6 cellular contexts compared by ENCODE assay signal in genomic region chr1:151147132-151147503, GRCh38. TPM values are rescaled to one million over a fixed set of nuclear protein-coding genes. Genes with fewer than 3 reads are reported as not detected.
A peak's percentile ranks its signal among the peaks of the same experiment; 100 is the strongest.
DNase-seq lines count a peak whose midpoint lies in the region; ATAC-seq and TF ChIP-seq lines count a peak whose summit lies in the region.

No MANE protein-coding gene starts in this region.

- no peaks in the 10 kb centered on the region for H3K79me2 ChIP-seq in PC-3 (ENCODE audit: low read length)

- no peaks in the 10 kb centered on the region for H4K20me1 ChIP-seq in PC-3 (ENCODE audit: low read length)

- H3F3A ChIP-seq in PC-3 (ENCODE audit: low read length, unreplicated experiment) = no peaks in the 10 kb centered on the region

- H3K9me2 ChIP-seq in PC-3 (replicated peaks; ENCODE audit: low read length) = no peaks in the 10 kb centered on the region

- no peaks in the 10 kb centered on the region for H3K9me3 ChIP-seq in PC-3 (ENCODE audit: low read length)

- H3K4me1 ChIP-seq in PC-3 (ENCODE audit: insufficient read depth, low read length) = peaks cover 8% of the 10 kb centered on the region; the same call in 1 of the 2 replicates

- TF ChIP-seq CTCF in PC-3 (conservative IDR thresholded peaks at IDR 0.05; ENCODE audit: low read depth, low read length) = no peak
- TF ChIP-seq CTCF in GM10266 (IDR thresholded peaks at IDR 0.05; ENCODE audit: control insufficient read depth, insufficient read depth, low read depth, missing control alignments) = no peak

- CTCF ChIA-PET in PC-3 (lab: Charles Lee) = no interaction called here

- H2AFZ ChIP-seq in PC-3 (ENCODE audit: low read length) = peak overlapping the region; percentile 83

- BruUV-seq in PC-3 (replicated peaks; lab: Mats Ljungman, UMichigan) = no TSS peak

- POLR2A ChIA-PET in PC-3 (lab: Charles Lee; ENCODE audit: unreplicated experiment) = no interaction called here

- no peak overlapping the region for H3K27ac ChIP-seq in PC-3 (ENCODE audit: low read length)
- peak overlapping the region; percentile 42 for H3K27ac ChIP-seq in epithelial cell of prostate
- H3K27ac ChIP-seq in skin epidermis = peak overlapping the region in 19 of 21 experiments; percentile 34 to 84 (median 72)

- H3K9ac ChIP-seq in PC-3 (ENCODE audit: low read length) = peak overlapping the region; percentile 10; the same call in 1 of the 2 replicates

- DNase-seq in PC-3 (no peak), epithelial cell of prostate (ENCODE audit: low read depth, low spot score) (no peak), GM10266 (ENCODE audit: extremely low spot score) (no peak), NCI-H2107 (lab: John Stamatoyannopoulos, UW) (no peak)
- no peak for DNase-seq in stimulated activated CD4-positive, alpha-beta T cell treated with anti-CD3 and anti-CD28 coated beads, Interleukin-1b, Interleukin-23, amount 100 ng/mL, for 48 hours

- no peaks in the 10 kb centered on the region for H3K36me3 ChIP-seq in PC-3 (ENCODE audit: low read depth, low read length)

- H3K4me3 ChIP-seq in PC-3 (ENCODE audit: low read length) = peak overlapping the region; percentile 70
- peak overlapping the region; percentile 59 to 92 (median 64) for H3K4me3 ChIP-seq in skin epidermis

- no peak; the same call in 1 of the 2 replicates for ATAC-seq in PC-3

- no peaks in the 10 kb centered on the region for H3K27me3 ChIP-seq in PC-3 (ENCODE audit: low read length)

- intact Hi-C loops in PC-3 (cut with micrococcal nuclease) = loop anchor here (5.0 kb wide), 1 partner anchor 45 kb away; no protein-coding TSS in a partner anchor

- peak overlapping the region; percentile 93 for H3K4me2 ChIP-seq in PC-3 (ENCODE audit: low read length)

RNA-seq across cellular contexts. Expression of gene SEMA6C, which starts 0.7 kb away (rescaled TPM):
- total RNA-seq in PC-3 (2014; rRNA removed) = 2.0 and 2.8 TPM in 2 replicates

RNA-seq across cellular contexts. Expression of gene TNFAIP8L2, which starts 9.3 kb away (rescaled TPM):
- not detected in 2 replicates for total RNA-seq in PC-3 (2014; rRNA removed)

RNA-seq across cellular contexts. Expression of gene LYSMD1, which starts 18.6 kb away (rescaled TPM):
- total RNA-seq in PC-3 (2014; rRNA removed) = 6.3 and 7.5 TPM in 2 replicates

RNA-seq across cellular contexts. Expression of gene SCNM1, which starts 18.8 kb away (rescaled TPM):
- 80.3 and 82.4 TPM in 2 replicates for total RNA-seq in PC-3 (2014; rRNA removed)

RNA-seq across cellular contexts. Expression of gene TMOD4, which starts 28.7 kb away (rescaled TPM):
- total RNA-seq in PC-3 (2014; rRNA removed) = 1.8 and 2.7 TPM in 2 replicates
